In genomic region chr19:13150187-13150918, GRCh38 we compare ENCODE assay signal across 8 cellular contexts. TPM values are rescaled to one million over a fixed set of nuclear protein-coding genes. Genes with fewer than 3 reads are reported as not detected.
A peak's percentile ranks its signal among the peaks of the same experiment; 100 is the strongest.
DNase-seq lines count a peak whose midpoint lies in the region; ATAC-seq and TF ChIP-seq lines count a peak whose summit lies in the region.

TSS of gene IER2 (plus strand) at chr19:13150411. CDS start at chr19:13153187, 2,776 bp downstream.
TSS of gene STX10 (minus strand) at chr19:13150375. CDS start at chr19:13150173, 202 bp downstream.

- peak; percentile 66 for ATAC-seq in SK-N-SH treated with all-trans-retinoic acid at 6 μM for 48 hours

- peaks cover 28% of the 10 kb centered on the region for H3K4me1 ChIP-seq in suprapubic skin

- H3K9me3 Mint-ChIP-seq in activated naive CD4-positive, alpha-beta T cell treated with anti-CD3 and anti-CD28 coated beads, Interleukin-2, amount 10 ng/mL, durations not matched to agents 7 days and 5 days: no peaks in the 10 kb centered on the region

- peak; percentile 98 for DNase-seq in ELR (ENCODE audit: low read depth)
- DNase-seq in HCEC 1CT: peak; percentile 98
- DNase-seq in NCI-H1048 (lab: John Stamatoyannopoulos, UW): peak; percentile 82
- DNase-seq in activated naive CD4-positive, alpha-beta T cell treated with anti-CD3 and anti-CD28 coated beads, Interleukin-2, amount 10 ng/mL, durations not matched to agents 7 days and 5 days: peak; percentile 96
- peak; percentile 92 for DNase-seq in germinal center (ENCODE audit: low spot score)
- DNase-seq in occipital lobe (lab: John Stamatoyannopoulos, UW): peak; percentile 94
- DNase-seq in suprapubic skin (ENCODE audit: low spot score in 2 of 2): peak; percentile 98 to 99

- H3K4me3 ChIP-seq in suprapubic skin: peak within 1 kb of the TSS; percentile 79

- no peaks in the 10 kb centered on the region for H3K27me3 ChIP-seq in suprapubic skin

- CTCF ChIA-PET in activated naive CD4-positive, alpha-beta T cell treated with anti-CD3 and anti-CD28 coated beads, Interleukin-2, amount 10 ng/mL, durations not matched to agents 7 days and 5 days (lab: Charles Lee): interaction anchor here (0.6 to 1.8 kb wide), 8 partner anchors 13 to 63 kb away, joined by 3 to 7 read pairs (median 4); partner anchors contain the start of gene NACC1

- no peaks in the 10 kb centered on the region for H3K9me3 ChIP-seq in suprapubic skin

- peaks cover 28% of the 10 kb centered on the region for H3K4me1 Mint-ChIP-seq in activated naive CD4-positive, alpha-beta T cell treated with anti-CD3 and anti-CD28 coated beads, Interleukin-2, amount 10 ng/mL, durations not matched to agents 7 days and 5 days

- peaks cover 37% of the 10 kb centered on the region for H3K36me3 Mint-ChIP-seq in activated naive CD4-positive, alpha-beta T cell treated with anti-CD3 and anti-CD28 coated beads, Interleukin-2, amount 10 ng/mL, durations not matched to agents 7 days and 5 days

- 0% methylated on average over 10 of the region's 51 CpGs for WGBS in suprapubic skin

- peak within 1 kb of the TSS; percentile 99 for H3K27ac Mint-ChIP-seq in activated naive CD4-positive, alpha-beta T cell treated with anti-CD3 and anti-CD28 coated beads, Interleukin-2, amount 10 ng/mL, durations not matched to agents 7 days and 5 days

- peak within 1 kb of the TSS; percentile 97 for H3K27ac ChIP-seq in suprapubic skin

- no peak for TF ChIP-seq EP300 in suprapubic skin (IDR thresholded peaks at IDR 0.05)

- H3K36me3 ChIP-seq in suprapubic skin: peaks cover 3% of the 10 kb centered on the region

- TF ChIP-seq POLR2A in suprapubic skin (IDR thresholded peaks at IDR 0.05): peak in 1 of 2 donors; percentile 72

- peak; percentile 24 to 63 for TF ChIP-seq CTCF in suprapubic skin (IDR thresholded peaks at IDR 0.05)

- H3K27me3 Mint-ChIP-seq in activated naive CD4-positive, alpha-beta T cell treated with anti-CD3 and anti-CD28 coated beads, Interleukin-2, amount 10 ng/mL, durations not matched to agents 7 days and 5 days: peaks cover 15% of the 10 kb centered on the region

- H3K4me3 Mint-ChIP-seq in activated naive CD4-positive, alpha-beta T cell treated with anti-CD3 and anti-CD28 coated beads, Interleukin-2, amount 10 ng/mL, durations not matched to agents 7 days and 5 days: peak within 1 kb of the TSS; percentile 99

TF ChIP-seq in SK-N-SH treated with all-trans-retinoic acid at 6 μM for 48 hours, 23 proteins besides CTCF, POLR2A, EP300 and RAD21:
- TF ChIP-seq CSDC2 (CRISPR knock-in tag; IDR thresholded peaks at IDR 0.05): no peak
- TF ChIP-seq PPARA (CRISPR knock-in tag; IDR thresholded peaks at IDR 0.05; ENCODE audit: borderline replicate concordance): no peak
- no peak for TF ChIP-seq BACH2 (CRISPR knock-in tag; IDR thresholded peaks at IDR 0.05; ENCODE audit: borderline replicate concordance)
- no peak for TF ChIP-seq ISL1 (CRISPR knock-in tag; IDR thresholded peaks at IDR 0.05)
- TF ChIP-seq ZNF70 (CRISPR knock-in tag; IDR thresholded peaks at IDR 0.05): no peak
- no peak for TF ChIP-seq ZFP3 (CRISPR knock-in tag; IDR thresholded peaks at IDR 0.05)
- TF ChIP-seq ARNTL (CRISPR knock-in tag; IDR thresholded peaks at IDR 0.05; ENCODE audit: borderline replicate concordance, low read depth): no peak
TF ChIP-seq in SK-N-SH treated with all-trans-retinoic acid at 6 μM for 48 hours: peak in this region for 0.

RNA-seq across cellular contexts. Expression of gene IER2, which starts in this region (rescaled TPM):
- total RNA-seq in occipital lobe: 9.4 TPM
- total RNA-seq in suprapubic skin: 100 to 1,000 TPM; 154 to 377 (median 214) TPM

RNA-seq across cellular contexts. Expression of gene STX10, which starts in this region (rescaled TPM):
- total RNA-seq in occipital lobe: 20.3 TPM
- 100 to 1,000 TPM in 1 of 4 donors, 10 to 100 TPM in 3; 71.9 to 110 (median 82.2) TPM for total RNA-seq in suprapubic skin

Comparison
In these comparisons a context has a peak if more than half of its experiments do, and no peak if none do; other contexts are left out.
1. Peak in every context shown above with its lines: DNase-seq, ATAC-seq, H3K4me3 ChIP-seq and H3K27ac ChIP-seq.
2. RNA of gene IER2 (total RNA-seq): 154 to 377 TPM in suprapubic skin; 9.4 TPM in occipital lobe (single experiment); every median in the first group is over 10 times any median in the second.